ENCODE assay signal across 22 cellular contexts in genomic region chr6:109452181-109452580, GRCh38. TPM values are rescaled to one million over a fixed set of nuclear protein-coding genes. Genes with fewer than 3 reads are reported as not detected.
A peak's percentile ranks its signal among the peaks of the same experiment; 100 is the strongest.
DNase-seq lines count a peak whose midpoint lies in the region; ATAC-seq, FAIRE-seq and TF ChIP-seq lines count a peak whose summit lies in the region.
"Had no signal": no experiment of that assay in that cellular context is flagged by ENCODE, and none has a peak within 500 bp of the region (broad histone marks: within the 10 kb centered on the region; RNA-seq: fewer than 3 reads in every experiment).

No MANE protein-coding gene starts in this region.

- H3K4me3 ChIP-seq in small intestine (ENCODE audit: low read depth in 1 of 2, low read length in 2 of 2) (no peak overlapping the region), mucosa of descending colon (no peak overlapping the region)
- H3K4me3 ChIP-seq: esophagus muscularis mucosa, SJCRH30 had no signal

- no peaks in the 10 kb centered on the region for H3K27me3 Mint-ChIP-seq in T-helper 1 cell treated with Interleukin-12 subunit alpha and Interleukin-12 subunit beta and Interleukin-4 antibody, amounts not matched to agents 30 μg/mL and 1 μg/mL, for 36 hours (ENCODE audit: low read depth)
- no peaks in the 10 kb centered on the region for H3K27me3 Mint-ChIP-seq in CD4-positive, alpha-beta T cell
- H3K27me3 Mint-ChIP-seq in activated B cell treated with CpG ODN at 0.5 μM for 24 hours (no peaks in the 10 kb centered on the region), nephron (ENCODE audit: low read depth) (peaks cover 10% of the 10 kb centered on the region)

- H3K36me3 ChIP-seq in small intestine (ENCODE audit: control insufficient read depth in 2 of 2, insufficient read depth in 2 of 2, low read length in 2 of 2) (peaks cover 0 to 2% of the 10 kb centered on the region in 2 donors), mucosa of descending colon (ENCODE audit: low read depth) (no peaks in the 10 kb centered on the region)

- H3K36me3 Mint-ChIP-seq in T-helper 1 cell treated with Interleukin-12 subunit alpha and Interleukin-12 subunit beta and Interleukin-4 antibody, amounts not matched to agents 30 μg/mL and 1 μg/mL, for 36 hours (ENCODE audit: low read depth): peaks cover 23% of the 10 kb centered on the region
- H3K36me3 Mint-ChIP-seq in CD4-positive, alpha-beta T cell (ENCODE audit: low read depth): peaks cover 54% of the 10 kb centered on the region
- H3K36me3 Mint-ChIP-seq in activated B cell treated with CpG ODN at 0.5 μM for 24 hours (ENCODE audit: low read depth) (peaks cover 46% of the 10 kb centered on the region), nephron (ENCODE audit: low read depth) (peaks cover 7% of the 10 kb centered on the region)

- DNase-seq in T-helper 1 cell: no peak
- DNase-seq in CD4-positive, alpha-beta T cell: no peak
- DNase-seq in activated B cell treated with CpG ODN at 0.5 μM for 24 hours: no peak
- no peak for DNase-seq in small intestine
- no peak for DNase-seq in mucosa of descending colon
- DNase-seq: activated CD4-positive, alpha-beta T cell treated with anti-CD3 and anti-CD28 coated beads for 48 hours; activated gamma-delta T cell; amygdala; cortex of kidney; DMS79 treated with DMSO at 0.1 percent for 48 hours; H9; hypothalamus; NCI-H1048; NCI-H187; SJCRH30; substantia nigra had no signal

- intact Hi-C loops in CD4-positive, alpha-beta T cell (cut with DNase I, micrococcal nuclease): loop anchor here (10.0 kb wide), 2 partner anchors 243 to 1633 kb away; partner anchors contain the start of genes AK9 (in 1 of the 2), FIG4 (in 1 of the 2) and SLC16A10 (in 1 of the 2)
- intact Hi-C loops in activated B cell treated with CpG ODN at 0.5 μM for 24 hours (cut with micrococcal nuclease) (loop anchor here (10.0 kb wide), 1 partner anchor 1953 kb away; no protein-coding TSS in a partner anchor), mucosa of descending colon (cut with DNase I, micrococcal nuclease) (no loop called here)

- H3K4me1 ChIP-seq in small intestine (ENCODE audit: control insufficient read depth in 2 of 2, insufficient read depth in 1 of 2, low read depth in 1 of 2, low read length in 1 of 2): peaks cover 3 to 5% of the 10 kb centered on the region in 2 donors
- H3K4me1 ChIP-seq in mucosa of descending colon (ENCODE audit: low read depth): peaks cover 17% of the 10 kb centered on the region

- TF ChIP-seq CTCF in CD4-positive, alpha-beta T cell (IDR thresholded peaks at IDR 0.05): no peak
- no peak for TF ChIP-seq CTCF in activated B cell treated with CpG ODN at 0.5 μM for 24 hours (IDR thresholded peaks at IDR 0.05)
- TF ChIP-seq CTCF in nephron (IDR thresholded peaks at IDR 0.05; ENCODE audit: unreplicated experiment in 3 of 3): no peak
- no peak for TF ChIP-seq CTCF in mucosa of descending colon (IDR thresholded peaks at IDR 0.05)

- H3K9me3 Mint-ChIP-seq in T-helper 1 cell treated with Interleukin-12 subunit alpha and Interleukin-12 subunit beta and Interleukin-4 antibody, amounts not matched to agents 30 μg/mL and 1 μg/mL, for 36 hours: no peaks in the 10 kb centered on the region
- no peaks in the 10 kb centered on the region for H3K9me3 Mint-ChIP-seq in CD4-positive, alpha-beta T cell
- H3K9me3 Mint-ChIP-seq in activated B cell treated with CpG ODN at 0.5 μM for 24 hours: no peaks in the 10 kb centered on the region
- no peaks in the 10 kb centered on the region for H3K9me3 Mint-ChIP-seq in nephron
- H3K9me3 Mint-ChIP-seq: H9 had no signal

- peaks cover 46% of the 10 kb centered on the region for H3K4me1 Mint-ChIP-seq in T-helper 1 cell treated with Interleukin-12 subunit alpha and Interleukin-12 subunit beta and Interleukin-4 antibody, amounts not matched to agents 30 μg/mL and 1 μg/mL, for 36 hours (ENCODE audit: low read depth)
- peaks cover 70% of the 10 kb centered on the region for H3K4me1 Mint-ChIP-seq in CD4-positive, alpha-beta T cell (ENCODE audit: low read depth)
- H3K4me1 Mint-ChIP-seq in activated B cell treated with CpG ODN at 0.5 μM for 24 hours: peaks cover 79% of the 10 kb centered on the region
- peaks cover 25% of the 10 kb centered on the region for H3K4me1 Mint-ChIP-seq in nephron

- no peaks in the 10 kb centered on the region for H3K27me3 ChIP-seq in CD4-positive, alpha-beta T cell (ENCODE audit: control insufficient read depth, insufficient read depth, low read length)
- no peaks in the 10 kb centered on the region for H3K27me3 ChIP-seq in small intestine (ENCODE audit: control insufficient read depth in 2 of 2, insufficient read depth in 2 of 2, low read length in 2 of 2)
- H3K27me3 ChIP-seq: esophagus muscularis mucosa, SJCRH30 had no signal

- ATAC-seq in CD4-positive, alpha-beta T cell (ENCODE audit: poor library complexity): no peak
- no peak for ATAC-seq in activated B cell treated with CpG ODN at 0.5 μM for 24 hours (ENCODE audit: low read depth)
- ATAC-seq in GM18498 (IDR thresholded peaks at IDR 0.05; ENCODE audit: unreplicated experiment): no peak
- ATAC-seq in mucosa of descending colon: no peak

- no peaks in the 10 kb centered on the region for H3K9me3 ChIP-seq in CD4-positive, alpha-beta T cell (ENCODE audit: control insufficient read depth, low read length)
- H3K9me3 ChIP-seq in small intestine (ENCODE audit: control insufficient read depth, low read depth) (no peaks in the 10 kb centered on the region), mucosa of descending colon (no peaks in the 10 kb centered on the region)
- H3K9me3 ChIP-seq: esophagus muscularis mucosa, SJCRH30 had no signal

- CTCF ChIA-PET in CD4-positive, alpha-beta T cell (lab: Charles Lee): interaction anchor here (5.8 kb wide), 1 partner anchor 10 kb away, joined by 42 read pairs; the partner anchor contains the start of genes PPIL6 and SMPD2
- CTCF ChIA-PET in activated B cell treated with CpG ODN at 0.5 μM for 24 hours (lab: Charles Lee): interaction anchor here (4.4 kb wide), 1 partner anchor 10 kb away, joined by 31 read pairs; the partner anchor contains the start of genes PPIL6 and SMPD2

- H3K27ac ChIP-seq in CD4-positive, alpha-beta T cell (ENCODE audit: low read depth, low read length): no peak overlapping the region
- H3K27ac ChIP-seq in small intestine (ENCODE audit: low read depth in 1 of 2, low read length in 1 of 2): no peak overlapping the region
- H3K27ac ChIP-seq: esophagus muscularis mucosa, SJCRH30 had no signal

- POLR2A ChIA-PET in CD4-positive, alpha-beta T cell (lab: Charles Lee): interaction anchor here (5.6 to 9.5 kb wide), 2 partner anchors 9 to 70 kb away, joined by 52 to 137 read pairs; partner anchors contain the start of genes CD164, PPIL6 and SMPD2
- POLR2A ChIA-PET in activated B cell treated with CpG ODN at 0.5 μM for 24 hours (lab: Charles Lee): interaction anchor here (6.9 to 7.9 kb wide), 2 partner anchors 10 to 69 kb away, joined by 104 to 154 read pairs; partner anchors contain the start of genes CD164, PPIL6 and SMPD2

- H3K4me3 Mint-ChIP-seq in T-helper 1 cell treated with Interleukin-12 subunit alpha and Interleukin-12 subunit beta and Interleukin-4 antibody, amounts not matched to agents 30 μg/mL and 1 μg/mL, for 36 hours: peak overlapping the region; percentile 31
- peak overlapping the region; percentile 58 for H3K4me3 Mint-ChIP-seq in CD4-positive, alpha-beta T cell
- peak overlapping the region; percentile 19 for H3K4me3 Mint-ChIP-seq in activated B cell treated with CpG ODN at 0.5 μM for 24 hours
- H3K4me3 Mint-ChIP-seq in nephron: peak overlapping the region; percentile 7 to 56 (median 43)
- H3K4me3 Mint-ChIP-seq: H9 had no signal

- H3K27ac Mint-ChIP-seq in T-helper 1 cell treated with Interleukin-12 subunit alpha and Interleukin-12 subunit beta and Interleukin-4 antibody, amounts not matched to agents 30 μg/mL and 1 μg/mL, for 36 hours: no peak overlapping the region
- peak overlapping the region; percentile 95 for H3K27ac Mint-ChIP-seq in CD4-positive, alpha-beta T cell
- H3K27ac Mint-ChIP-seq in activated B cell treated with CpG ODN at 0.5 μM for 24 hours (peak overlapping the region; percentile 56), nephron (no peak overlapping the region)
- H3K27ac Mint-ChIP-seq: H9 had no signal

- no peak for FAIRE-seq in small intestine (lab: Jason Lieb, UNC)
- FAIRE-seq: frontal cortex, RCC 7860 had no signal

- WGBS in small intestine, 3 donors: 76 to 86% (median 82%) methylated on average over 9 of the region's 9 CpGs

RNA-seq across cellular contexts. Expression of gene MICAL1, which starts 3.4 kb away (rescaled TPM):
- 100 to 1,000 TPM; 106 to 107 TPM for total RNA-seq in CD4-positive, alpha-beta T cell
- total RNA-seq in activated B cell treated with CpG ODN at 0.5 μM for 24 hours (104 and 120 TPM in 2 replicates), mucosa of descending colon (10 to 100 TPM; 43.1 to 72.9 (median 57.8) TPM)
- 100 to 1,000 TPM in 2 of 3 donors, 10 to 100 TPM in 1; 48.0 to 316 (median 202) TPM for polyA plus RNA-seq in small intestine

RNA-seq across cellular contexts. Expression of gene SMPD2, which starts 11.7 kb away (rescaled TPM):
- total RNA-seq in CD4-positive, alpha-beta T cell: 10 to 100 TPM; 25.7 to 27.3 TPM
- total RNA-seq in activated B cell treated with CpG ODN at 0.5 μM for 24 hours (24.9 and 28.2 TPM in 2 replicates), mucosa of descending colon (10 to 100 TPM; 13.4 to 24.8 (median 22.7) TPM)
- 10 to 100 TPM; 14.3 to 19.5 (median 17.1) TPM for polyA plus RNA-seq in small intestine

RNA-seq across cellular contexts. Expression of gene PPIL6, which starts 11.8 kb away (rescaled TPM):
- total RNA-seq in CD4-positive, alpha-beta T cell: 1 to 10 TPM in 1 of 2 experiments, under 1 TPM in 1; 0.84 to 1.3 TPM
- total RNA-seq in activated B cell treated with CpG ODN at 0.5 μM for 24 hours: 0.73 and 0.91 TPM in 2 replicates
- under 1 TPM in 2 of 3 donors, not detected in 1; 0.22 to 0.76 TPM for polyA plus RNA-seq in small intestine
- total RNA-seq in mucosa of descending colon: 1 to 10 TPM in 2 of 3 donors, under 1 TPM in 1; 0.67 to 5.5 (median 2.9) TPM

RNA-seq across cellular contexts. Expression of gene ZBTB24, which starts 30.8 kb away (rescaled TPM):
- 10 to 100 TPM; 10.4 to 10.5 TPM for total RNA-seq in CD4-positive, alpha-beta T cell
- total RNA-seq in activated B cell treated with CpG ODN at 0.5 μM for 24 hours (22.8 and 25.4 TPM in 2 replicates), mucosa of descending colon (1 to 10 TPM; 6.5 to 7.7 (median 6.9) TPM)
- 1 to 10 TPM; 1.8 to 3.9 (median 2.7) TPM for polyA plus RNA-seq in small intestine

Comparison
In these comparisons a context has a peak if more than half of its experiments do, and no peak if none do; other contexts are left out.
1. H3K27ac Mint-ChIP-seq: peak in CD4-positive, alpha-beta T cell (single experiment) and activated B cell treated with CpG ODN at 0.5 μM for 24 hours (single experiment); none in T-helper 1 cell treated with Interleukin-12 subunit alpha and Interleukin-12 subunit beta and Interleukin-4 antibody, amounts not matched to agents 30 μg/mL and 1 μg/mL, for 36 hours (single experiment) and nephron (0 of 3).
2. intact Hi-C loops: an anchor here in CD4-positive, alpha-beta T cell (10.0 kb wide) and activated B cell treated with CpG ODN at 0.5 μM for 24 hours (10.0 kb wide); none called in mucosa of descending colon.
3. Peak in every context shown above with its lines, with median percentiles within 50 percentile points of each other: H3K4me3 Mint-ChIP-seq.